ENCODE assay signal across 12 cellular contexts in the genomic region with DNA sequence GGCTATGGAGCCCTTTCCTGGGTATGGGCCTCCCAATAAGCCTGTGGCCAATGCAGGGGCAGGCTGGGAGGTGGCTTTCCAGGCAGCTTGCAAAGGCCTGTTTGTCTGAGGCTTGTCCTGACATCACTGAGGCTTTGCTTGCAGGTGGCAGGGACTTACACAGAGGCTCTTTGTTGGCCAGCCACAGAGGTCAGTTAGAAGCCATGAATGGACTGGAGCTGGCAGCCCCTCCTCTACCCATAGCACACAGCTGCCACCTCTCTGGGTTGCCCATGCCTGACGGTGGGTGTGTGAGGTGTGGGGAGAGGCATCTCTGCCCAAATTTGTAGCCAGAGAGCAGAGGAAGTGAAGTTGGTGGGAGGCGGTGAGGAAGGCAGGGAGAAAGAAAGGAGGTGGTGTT. TPM values are rescaled to one million over a fixed set of nuclear protein-coding genes. Genes with fewer than 3 reads are reported as not detected.
DNase-seq lines count a peak whose midpoint lies in the region; ATAC-seq and TF ChIP-seq lines count a peak whose summit lies in the region.
"Had no signal": no experiment of that assay in that cellular context is flagged by ENCODE, and none has a peak within 500 bp of the region (broad histone marks: within the 10 kb centered on the region; RNA-seq: fewer than 3 reads in every experiment).

No MANE protein-coding gene starts in this region.

- intact Hi-C loops in PC-3 (cut with micrococcal nuclease) (no loop called here), head of caudate nucleus (cut with DNase I) (no loop called here), stomach (cut with DNase I; ENCODE audit: low total_unique reads) (no loop called here)

- H3K4me1 Mint-ChIP-seq in HFFc6 (ENCODE audit: low read depth): peaks cover 69% of the 10 kb centered on the region

- H3K4me3 ChIP-seq in PC-3 (ENCODE audit: low read length) (no peak overlapping the region), stomach (no peak overlapping the region)
- H3K4me3 ChIP-seq: right atrium auricular region had no signal

- no peak for TF ChIP-seq POLR2A in stomach (IDR thresholded peaks at IDR 0.05)

- peaks cover 3% of the 10 kb centered on the region for H3F3A ChIP-seq in PC-3 (ENCODE audit: low read length, unreplicated experiment)

- peaks cover 16% of the 10 kb centered on the region; the same call in 1 of the 2 replicates for H3K36me3 ChIP-seq in PC-3 (ENCODE audit: low read depth, low read length)
- H3K36me3 ChIP-seq in stomach: peaks cover 0 to 10% (median 3%) of the 10 kb centered on the region in 4 donors
- H3K36me3 ChIP-seq: right atrium auricular region had no signal

- CTCF ChIA-PET in PC-3 (lab: Charles Lee): no interaction called here

- H3K27me3 Mint-ChIP-seq in HFFc6 (ENCODE audit: insufficient read depth): no peaks in the 10 kb centered on the region; the same call in 1 of the 2 replicates
- H3K27me3 Mint-ChIP-seq: activated CD4-positive, alpha-beta T cell treated with anti-CD3 and anti-CD28 coated beads, Interleukin-2, amount 10 ng/mL, durations not matched to agents 24 days and 14 days had no signal

- H3K27me3 ChIP-seq in PC-3 (ENCODE audit: low read length): no peaks in the 10 kb centered on the region
- no peaks in the 10 kb centered on the region for H3K27me3 ChIP-seq in stomach
- H3K27me3 ChIP-seq: right atrium auricular region had no signal

- no peaks in the 10 kb centered on the region for H3K9me2 ChIP-seq in PC-3 (replicated peaks; ENCODE audit: low read length)
- H3K9me2 ChIP-seq: SK-N-SH had no signal

- H3K4me3 Mint-ChIP-seq in HFFc6: no peak overlapping the region
- H3K4me3 Mint-ChIP-seq: activated CD4-positive, alpha-beta T cell treated with anti-CD3 and anti-CD28 coated beads, Interleukin-2, amount 10 ng/mL, durations not matched to agents 24 days and 14 days had no signal

- no peak overlapping the region for H2AFZ ChIP-seq in PC-3 (ENCODE audit: low read length)

- no TSS peak for BruUV-seq in PC-3 (replicated peaks; lab: Mats Ljungman, UMichigan)

- TF ChIP-seq CTCF in PC-3 (conservative IDR thresholded peaks at IDR 0.05; ENCODE audit: low read depth, low read length) (no peak), stomach (IDR thresholded peaks at IDR 0.05) (no peak), HFFc6 (IDR thresholded peaks at IDR 0.05) (no peak)

- H3K27ac ChIP-seq in PC-3 (ENCODE audit: low read length): 0 out of 2 replicates have a peak overlapping the region, but pooled peaks have one; percentile 4
- H3K27ac ChIP-seq in stomach: peak overlapping the region in 3 of 5 donors; percentile 27 to 60 (median 34)
- H3K27ac ChIP-seq: right atrium auricular region had no signal

- POLR2A ChIA-PET in PC-3 (lab: Charles Lee; ENCODE audit: unreplicated experiment): interaction anchor here (0.6 kb wide), 1 partner anchor 48 kb away, joined by 8 read pairs; no protein-coding TSS in a partner anchor

- H3K9ac ChIP-seq in PC-3 (ENCODE audit: low read length): no peak overlapping the region
- H3K9ac ChIP-seq: SK-N-SH had no signal

- peaks cover 54% of the 10 kb centered on the region for H4K20me1 ChIP-seq in PC-3 (ENCODE audit: low read length)

- H3K4me1 ChIP-seq in PC-3 (ENCODE audit: insufficient read depth, low read length): peaks cover 60% of the 10 kb centered on the region
- H3K4me1 ChIP-seq in stomach: peaks cover 51 to 93% (median 72%) of the 10 kb centered on the region in 4 donors

- H3K36me3 Mint-ChIP-seq in HFFc6 (ENCODE audit: low read depth): peaks cover 6% of the 10 kb centered on the region; the same call in 1 of the 2 replicates

- H3K9me3 ChIP-seq in PC-3 (ENCODE audit: low read length): no peaks in the 10 kb centered on the region
- no peaks in the 10 kb centered on the region for H3K9me3 ChIP-seq in stomach
- H3K9me3 ChIP-seq: right atrium auricular region, SK-N-SH had no signal

- H3K4me2 ChIP-seq in PC-3 (ENCODE audit: low read length): no peak overlapping the region
- H3K4me2 ChIP-seq: SK-N-SH had no signal

- DNase-seq in PC-3 (peak; percentile 33), head of caudate nucleus (peak in 40 of 42 donors; percentile 23 to 85 (median 66)), stomach (no peak), HFFc6 (no peak), DMS79 (lab: John Stamatoyannopoulos, UW) (no peak)
- DNase-seq in central memory CD4-positive, alpha-beta T cell: no peak
- DNase-seq: activated CD4-positive, alpha-beta T cell treated with anti-CD3 and anti-CD28 coated beads, Interleukin-2, amount 10 ng/mL, durations not matched to agents 24 days and 14 days; activated naive CD4-positive, alpha-beta T cell; NCI-H510A treated with DMSO at 0.1 percent for 48 hours; SK-N-SH had no signal

- H3K79me2 ChIP-seq in PC-3 (ENCODE audit: low read length): peaks cover 93% of the 10 kb centered on the region

- TF ChIP-seq EP300 in stomach (IDR thresholded peaks at IDR 0.05): no peak

- peak; percentile 22 for ATAC-seq in GM21786 (IDR thresholded peaks at IDR 0.05; ENCODE audit: unreplicated experiment)
- peak; percentile 8; the same call in 1 of the 2 replicates for ATAC-seq in PC-3

- no peaks in the 10 kb centered on the region for H3K9me3 Mint-ChIP-seq in HFFc6
- H3K9me3 Mint-ChIP-seq: activated CD4-positive, alpha-beta T cell treated with anti-CD3 and anti-CD28 coated beads, Interleukin-2, amount 10 ng/mL, durations not matched to agents 24 days and 14 days had no signal

- no peak overlapping the region for H3K27ac Mint-ChIP-seq in HFFc6
- H3K27ac Mint-ChIP-seq: activated CD4-positive, alpha-beta T cell treated with anti-CD3 and anti-CD28 coated beads, Interleukin-2, amount 10 ng/mL, durations not matched to agents 24 days and 14 days had no signal

- WGBS in stomach, 5 donors: 57 to 77% (median 69%) methylated on average over 2 of the region's 2 CpGs

RNA-seq across cellular contexts. Expression of a gene that starts 17.1 kb away (rescaled TPM):
- 37.1 and 42.7 TPM in 2 replicates for total RNA-seq in PC-3 (2014; rRNA removed)
- 10 to 100 TPM; 10.1 to 91.1 (median 25.3) TPM for total RNA-seq in stomach
- polyA plus RNA-seq in stomach: 1 to 10 TPM; 2.3 to 3.7 (median 3.4) TPM
- total RNA-seq in HFFc6 (2021; fragmentation: NEBNext Ultra II Directional; extraction: Animal tissue kit (Norgen Biotek cat#: 25700)): 10 to 100 TPM; 25.0 to 34.8 (median 27.2) TPM

Comparison
In these comparisons a context has a peak if more than half of its experiments do, and no peak if none do; other contexts are left out.
1. DNase-seq: peak in PC-3 (single experiment) and head of caudate nucleus (40 of 42); none in stomach (single experiment), HFFc6 (single experiment), central memory CD4-positive, alpha-beta T cell (single experiment) and DMS79 (single experiment).